33 cellular contexts compared by ENCODE assay signal in genomic region chr22:33909906-33910305, GRCh38. TPM values are rescaled to one million over a fixed set of nuclear protein-coding genes. Genes with fewer than 3 reads are reported as not detected.
DNase-seq lines count a peak whose midpoint lies in the region; ATAC-seq and TF ChIP-seq lines count a peak whose summit lies in the region.
"Had no signal": no experiment of that assay in that cellular context is flagged by ENCODE, and none has a peak within 500 bp of the region (broad histone marks: within the 10 kb centered on the region; RNA-seq: fewer than 3 reads in every experiment).

No MANE protein-coding gene starts in this region.

- ATAC-seq in heart left ventricle (peak in 3 of 4 donors; percentile 40 to 64 (median 42)), Right ventricle myocardium inferior (no peak), psoas muscle (peak in 3 of 4 donors; percentile 41 to 49 (median 47)), left lung (no peak)
- ATAC-seq in activated T-helper 17 cell treated with anti-CD3 and anti-CD28 coated beads, Interleukin-2, amount 50 U/mL, for 72 hours (replicated peaks), result no peak
- ATAC-seq: GM12878; natural killer cell treated with Interleukin-12 subunit alpha and Interleukin-12 subunit beta and Interleukin-15 and Interleukin-18, amount 100 ng/mL, for 72 hours had no signal

- 45 to 58% (median 51%) methylated on average over 6 of the region's 6 CpGs for WGBS in heart left ventricle, 4 donors
- 69% methylated on average over 6 of the region's 6 CpGs for WGBS in esophagus muscularis mucosa
- 59 to 61% (median 59%) methylated on average over 6 of the region's 6 CpGs for WGBS in psoas muscle, 3 donors

- H3K4me3 Mint-ChIP-seq in activated T-helper 17 cell treated with anti-CD3 and anti-CD28 coated beads, Interleukin-2, amount 50 U/mL, for 72 hours, result no peak overlapping the region
- H3K4me3 Mint-ChIP-seq: activated CD4-positive, alpha-beta T cell treated with anti-CD3 and anti-CD28 coated beads, Interleukin-2, amount 10 ng/mL, durations not matched to agents 24 days and 14 days; activated naive CD8-positive, alpha-beta T cell treated with anti-CD3 and anti-CD28 coated beads, Interleukin-2, amount 10 ng/mL, durations not matched to agents 7 days and 5 days; dendritic cell treated with granulocyte-macrophage colony-stimulating factor and Interleukin-4, amounts not matched to agents 40 ng/mL and 50 ng/mL, for 4 days; natural killer cell treated with Interleukin-12 subunit alpha and Interleukin-12 subunit beta and Interleukin-15 and Interleukin-18, amount 100 ng/mL, for 72 hours had no signal

- no peaks in the 10 kb centered on the region for H3K27me3 ChIP-seq in heart left ventricle
- H3K27me3 ChIP-seq in esophagus muscularis mucosa, result no peaks in the 10 kb centered on the region
- no peaks in the 10 kb centered on the region for H3K27me3 ChIP-seq in psoas muscle (ENCODE audit: insufficient read depth in 3 of 3, low read length in 2 of 3)
- H3K27me3 ChIP-seq in vagina, result no peaks in the 10 kb centered on the region
- H3K27me3 ChIP-seq in left lung, result no peaks in the 10 kb centered on the region
- H3K27me3 ChIP-seq: SJSA1 had no signal

- H3K27ac ChIP-seq in heart left ventricle (peak overlapping the region in 9 of 12 donors; percentile 41 to 87 (median 72)), esophagus muscularis mucosa (replicated peaks in 1 of 4) (peak overlapping the region; percentile 17 to 81 (median 77)), psoas muscle (peak overlapping the region; percentile 72), vagina (peak overlapping the region; percentile 54), left lung (no peak overlapping the region)
- H3K27ac ChIP-seq: SJSA1, skin epidermis, VCaP had no signal

- H3K4me1 ChIP-seq in heart left ventricle, result peaks cover 0 to 51% (median 30%) of the 10 kb centered on the region in 12 donors
- peaks cover 26 to 36% (median 30%) of the 10 kb centered on the region in 4 donors for H3K4me1 ChIP-seq in esophagus muscularis mucosa
- H3K4me1 ChIP-seq in psoas muscle, result peaks cover 30% of the 10 kb centered on the region
- peaks cover 25% of the 10 kb centered on the region for H3K4me1 ChIP-seq in vagina
- H3K4me1 ChIP-seq in left lung, result no peaks in the 10 kb centered on the region

- peaks cover 3% of the 10 kb centered on the region for H3K27me3 Mint-ChIP-seq in activated T-helper 17 cell treated with anti-CD3 and anti-CD28 coated beads, Interleukin-2, amount 50 U/mL, for 72 hours
- H3K27me3 Mint-ChIP-seq: activated CD4-positive, alpha-beta T cell treated with anti-CD3 and anti-CD28 coated beads, Interleukin-2, amount 10 ng/mL, durations not matched to agents 24 days and 14 days; activated naive CD8-positive, alpha-beta T cell treated with anti-CD3 and anti-CD28 coated beads, Interleukin-2, amount 10 ng/mL, durations not matched to agents 7 days and 5 days had no signal

- peak in 1 of 5 donors; percentile 23 for DNase-seq in heart left ventricle
- DNase-seq in Right ventricle myocardium inferior (ENCODE audit: missing footprints), result no peak
- DNase-seq in esophagus muscularis mucosa (ENCODE audit: extremely low spot score), result no peak
- DNase-seq in psoas muscle, result no peak
- DNase-seq in vagina (ENCODE audit: extremely low spot score in 2 of 2), result no peak
- no peak for DNase-seq in stimulated activated CD4-positive, alpha-beta T cell treated with anti-CD3 and anti-CD28 coated beads, Interleukin-4, amount 100 ng/mL, for 24 hours
- no peak for DNase-seq in left lung
- DNase-seq: activated CD4-positive, alpha-beta T cell treated with anti-CD3 and anti-CD28 coated beads, Interleukin-2, amount 10 ng/mL, durations not matched to agents 24 days and 14 days; activated CD8-positive, alpha-beta memory T cell treated with anti-CD3 and anti-CD28 coated beads for 24 hours; activated effector memory CD4-positive, alpha-beta T cell treated with anti-CD3 and anti-CD28 coated beads, Interleukin-2, amount 50 U/mL, for 16 hours; activated naive CD8-positive, alpha-beta T cell treated with anti-CD3 and anti-CD28 coated beads, Interleukin-2, amount 10 ng/mL, durations not matched to agents 7 days and 5 days; activated T-cell treated with anti-CD3 and anti-CD28 coated beads, Interleukin-2, amount 50 U/mL, for 1 hour; AML-193; caudate nucleus; DMS 273 treated with DMSO at 0.1 percent for 48 hours; EL; erythroblast; hippocampal formation; mammary epithelial cell; NCI-H1417 treated with DMSO at 0.1 percent for 48 hours; NCI-H2081; NCI-H345; NCI-H82; stimulated activated naive CD4-positive, alpha-beta T cell; T1000 had no signal

- H3K36me3 Mint-ChIP-seq in activated T-helper 17 cell treated with anti-CD3 and anti-CD28 coated beads, Interleukin-2, amount 50 U/mL, for 72 hours (ENCODE audit: low read depth), result no peaks in the 10 kb centered on the region
- H3K36me3 Mint-ChIP-seq: activated naive CD8-positive, alpha-beta T cell treated with anti-CD3 and anti-CD28 coated beads, Interleukin-2, amount 10 ng/mL, durations not matched to agents 7 days and 5 days; natural killer cell treated with Interleukin-12 subunit alpha and Interleukin-12 subunit beta and Interleukin-15 and Interleukin-18, amount 100 ng/mL, for 72 hours had no signal

- H3K9me3 Mint-ChIP-seq in activated T-helper 17 cell treated with anti-CD3 and anti-CD28 coated beads, Interleukin-2, amount 50 U/mL, for 72 hours, result no peaks in the 10 kb centered on the region
- H3K9me3 Mint-ChIP-seq: activated CD4-positive, alpha-beta T cell treated with anti-CD3 and anti-CD28 coated beads, Interleukin-2, amount 10 ng/mL, durations not matched to agents 24 days and 14 days; activated naive CD8-positive, alpha-beta T cell treated with anti-CD3 and anti-CD28 coated beads, Interleukin-2, amount 10 ng/mL, durations not matched to agents 7 days and 5 days; dendritic cell treated with granulocyte-macrophage colony-stimulating factor and Interleukin-4, amounts not matched to agents 40 ng/mL and 50 ng/mL, for 4 days; natural killer cell treated with Interleukin-12 subunit alpha and Interleukin-12 subunit beta and Interleukin-15 and Interleukin-18, amount 100 ng/mL, for 72 hours had no signal

- no peak for TF ChIP-seq CTCF in heart left ventricle (IDR thresholded peaks at IDR 0.05)
- TF ChIP-seq CTCF in esophagus muscularis mucosa (IDR thresholded peaks at IDR 0.05), result no peak
- TF ChIP-seq CTCF in psoas muscle (IDR thresholded peaks at IDR 0.05), result no peak
- no peak for TF ChIP-seq CTCF in vagina (IDR thresholded peaks at IDR 0.05)
- no peak for TF ChIP-seq CTCF in left lung (IDR thresholded peaks at IDR 0.05)

- TF ChIP-seq POLR2A in heart left ventricle (IDR thresholded peaks at IDR 0.05), result no peak
- no peak for TF ChIP-seq POLR2A in esophagus muscularis mucosa (IDR thresholded peaks at IDR 0.05; ENCODE audit: low read depth)
- TF ChIP-seq POLR2A in vagina (IDR thresholded peaks at IDR 0.05), result no peak

- no peaks in the 10 kb centered on the region for H3K9me3 ChIP-seq in heart left ventricle
- no peaks in the 10 kb centered on the region for H3K9me3 ChIP-seq in esophagus muscularis mucosa
- H3K9me3 ChIP-seq in psoas muscle, result no peaks in the 10 kb centered on the region
- no peaks in the 10 kb centered on the region for H3K9me3 ChIP-seq in vagina
- H3K9me3 ChIP-seq in left lung, result no peaks in the 10 kb centered on the region
- H3K9me3 ChIP-seq: HAP-1, SJSA1 had no signal

- H3K4me1 Mint-ChIP-seq in activated T-helper 17 cell treated with anti-CD3 and anti-CD28 coated beads, Interleukin-2, amount 50 U/mL, for 72 hours, result no peaks in the 10 kb centered on the region
- H3K4me1 Mint-ChIP-seq: activated CD4-positive, alpha-beta T cell treated with anti-CD3 and anti-CD28 coated beads, Interleukin-2, amount 10 ng/mL, durations not matched to agents 24 days and 14 days; activated naive CD8-positive, alpha-beta T cell treated with anti-CD3 and anti-CD28 coated beads, Interleukin-2, amount 10 ng/mL, durations not matched to agents 7 days and 5 days had no signal

- no peak for TF ChIP-seq EP300 in esophagus muscularis mucosa (IDR thresholded peaks at IDR 0.05)

- peaks cover 0 to 6% (median 0%) of the 10 kb centered on the region in 9 donors for H3K36me3 ChIP-seq in heart left ventricle
- H3K36me3 ChIP-seq in esophagus muscularis mucosa, result no peaks in the 10 kb centered on the region
- H3K36me3 ChIP-seq in psoas muscle (ENCODE audit: insufficient read depth in 1 of 2, low read depth in 1 of 2), result no peaks in the 10 kb centered on the region
- no peaks in the 10 kb centered on the region for H3K36me3 ChIP-seq in vagina
- H3K36me3 ChIP-seq in left lung, result no peaks in the 10 kb centered on the region
- H3K36me3 ChIP-seq: HAP-1, SJSA1 had no signal

- no peak overlapping the region for H3K27ac Mint-ChIP-seq in activated T-helper 17 cell treated with anti-CD3 and anti-CD28 coated beads, Interleukin-2, amount 50 U/mL, for 72 hours
- H3K27ac Mint-ChIP-seq: activated CD4-positive, alpha-beta T cell treated with anti-CD3 and anti-CD28 coated beads, Interleukin-2, amount 10 ng/mL, durations not matched to agents 24 days and 14 days; activated naive CD8-positive, alpha-beta T cell treated with anti-CD3 and anti-CD28 coated beads, Interleukin-2, amount 10 ng/mL, durations not matched to agents 7 days and 5 days; dendritic cell treated with granulocyte-macrophage colony-stimulating factor and Interleukin-4, amounts not matched to agents 40 ng/mL and 50 ng/mL, for 4 days; natural killer cell treated with Interleukin-12 subunit alpha and Interleukin-12 subunit beta and Interleukin-15 and Interleukin-18, amount 100 ng/mL, for 72 hours had no signal

- H3K4me3 ChIP-seq in heart left ventricle, result no peak overlapping the region
- H3K4me3 ChIP-seq in esophagus muscularis mucosa, result no peak overlapping the region
- H3K4me3 ChIP-seq in psoas muscle, result no peak overlapping the region
- no peak overlapping the region for H3K4me3 ChIP-seq in vagina
- H3K4me3 ChIP-seq in left lung, result no peak overlapping the region
- H3K4me3 ChIP-seq: GM12878, HAP-1, SJSA1, skin epidermis had no signal

- intact Hi-C loops in heart left ventricle (cut with DNase I), result loop anchor here in 7 of 10 donors (10.0 kb wide), 5 partner anchors 55 to 395 kb away; no protein-coding TSS in a partner anchor
- intact Hi-C loops in Right ventricle myocardium inferior (cut with DNase I), result no loop called here
- intact Hi-C loops in esophagus muscularis mucosa (cut with DNase I), result no loop called here
- intact Hi-C loops in psoas muscle (cut with DNase I), result no loop called here
- intact Hi-C loops in vagina (cut with DNase I), result no loop called here
- intact Hi-C loops in left lung (cut with DNase I), result no loop called here

RNA-seq across cellular contexts. Expression of gene LARGE1, which starts 10.4 kb away (rescaled TPM):
- 100 to 1,000 TPM in 8 of 9 donors, 10 to 100 TPM in 1; 92.9 to 211 (median 132) TPM for total RNA-seq in heart left ventricle
- polyA plus RNA-seq in heart left ventricle, result 10 to 100 TPM; 31.2 to 74.6 TPM
- total RNA-seq in Right ventricle myocardium inferior, result 152 TPM
- 10 to 100 TPM; 29.9 to 48.4 (median 32.4) TPM for total RNA-seq in esophagus muscularis mucosa
- total RNA-seq in psoas muscle, result 10 to 100 TPM; 40.8 to 68.9 (median 56.0) TPM
- polyA plus RNA-seq in psoas muscle, result 10 to 100 TPM; 14.9 to 91.6 (median 25.9) TPM
- total RNA-seq in vagina, result 29.5 TPM
- under 1 TPM; 0.45 to 0.73 TPM for total RNA-seq in activated T-helper 17 cell treated with anti-CD3 and anti-CD28 coated beads, Interleukin-2, amount 50 U/mL, for 72 hours
- total RNA-seq in left lung, result 10 to 100 TPM; 22.4 to 28.9 TPM

Comparison
In these comparisons a context has a peak if more than half of its experiments do, and no peak if none do; other contexts are left out.
1. ATAC-seq: peak in heart left ventricle (3 of 4) and psoas muscle (3 of 4); none in Right ventricle myocardium inferior (single experiment), activated T-helper 17 cell treated with anti-CD3 and anti-CD28 coated beads, Interleukin-2, amount 50 U/mL, for 72 hours (single experiment) and left lung (single experiment).
2. intact Hi-C loops: an anchor here in heart left ventricle (10.0 kb wide); none called in Right ventricle myocardium inferior, esophagus muscularis mucosa, psoas muscle, vagina and left lung.
3. H3K27ac ChIP-seq: peak in heart left ventricle (9 of 12), esophagus muscularis mucosa (4 of 4), psoas muscle (single experiment) and vagina (single experiment); none in left lung (0 of 2).
4. RNA of gene LARGE1, which starts 10.4 kb away (total RNA-seq): 152 TPM in Right ventricle myocardium inferior (single experiment), 92.9 to 211 TPM in heart left ventricle, 40.8 to 68.9 TPM in psoas muscle, 29.9 to 48.4 TPM in esophagus muscularis mucosa, 29.5 TPM in vagina (single experiment) and 22.4 to 28.9 TPM in left lung; 0.45 to 0.73 TPM in activated T-helper 17 cell treated with anti-CD3 and anti-CD28 coated beads, Interleukin-2, amount 50 U/mL, for 72 hours; every median in the first group is over 10 times any median in the second.